ENCODE assay signal across 23 cellular contexts in genomic region chr3:17260257-17260656, GRCh38.
"Had no signal": no experiment of that assay in that cellular context is flagged by ENCODE, and none has a peak within 500 bp of the region (broad histone marks: within the 10 kb centered on the region; RNA-seq: fewer than 3 reads in every experiment).

No MANE protein-coding gene starts in this region.

- H3K27ac Mint-ChIP-seq: activated CD4-positive, alpha-beta memory T cell treated with anti-CD3 and anti-CD28 coated beads, Interleukin-2, amount 10 ng/mL, durations not matched to agents 7 days and 5 days; activated CD4-positive, alpha-beta T cell treated with anti-CD3 and anti-CD28 coated beads for 36 hours; activated CD4-positive, alpha-beta T cell treated with anti-CD3 and anti-CD28 coated beads, Interleukin-2, amount 10 ng/mL, durations not matched to agents 24 days and 14 days; activated naive CD8-positive, alpha-beta T cell; activated T-cell treated with anti-CD3 and anti-CD28 coated beads, Interleukin-2, amount 50 U/mL, for 24 hours; activated T-cell treated with anti-CD3 and anti-CD28 coated beads, Interleukin-2, amount 50 U/mL, for 72 hours had no signal

- ATAC-seq: activated CD4-positive, alpha-beta T cell treated with anti-CD3 and anti-CD28 coated beads for 36 hours; activated CD4-positive, CD25-positive, alpha-beta regulatory T cell treated with anti-CD3 and anti-CD28 coated beads, Interleukin-2, amount 50 U/mL, for 24 hours; activated T-cell treated with anti-CD3 and anti-CD28 coated beads, Interleukin-2, amount 50 U/mL, for 72 hours; gastroesophageal sphincter; heart right ventricle had no signal

- H3K9me3 Mint-ChIP-seq: activated CD4-positive, alpha-beta memory T cell treated with anti-CD3 and anti-CD28 coated beads, Interleukin-2, amount 10 ng/mL, durations not matched to agents 7 days and 5 days; activated CD4-positive, alpha-beta T cell treated with anti-CD3 and anti-CD28 coated beads, Interleukin-2, amount 10 ng/mL, durations not matched to agents 24 days and 14 days; activated T-cell treated with anti-CD3 and anti-CD28 coated beads, Interleukin-2, amount 50 U/mL, for 24 hours; activated T-cell treated with anti-CD3 and anti-CD28 coated beads, Interleukin-2, amount 50 U/mL, for 72 hours had no signal

- DNase-seq: activated CD4-positive, alpha-beta memory T cell treated with anti-CD3 and anti-CD28 coated beads, Interleukin-2, amount 10 ng/mL, durations not matched to agents 7 days and 5 days; activated CD4-positive, alpha-beta T cell treated with anti-CD3 and anti-CD28 coated beads for 36 hours; activated CD4-positive, alpha-beta T cell treated with anti-CD3 and anti-CD28 coated beads, Interleukin-2, amount 10 ng/mL, durations not matched to agents 24 days and 14 days; activated CD8-positive, alpha-beta memory T cell treated with anti-CD3 and anti-CD28 coated beads, Interleukin-2, amount 50 U/mL, for 48 hours; activated gamma-delta T cell treated with Interleukin-2 at 50 U/mL for 16 hours; activated naive CD4-positive, alpha-beta T cell treated with anti-CD3 and anti-CD28 coated beads, Interleukin-2, amount 50 U/mL, for 16 hours; activated naive CD4-positive, alpha-beta T cell treated with Interleukin-2 at 50 U/mL for 16 hours; activated T-cell treated with anti-CD3 and anti-CD28 coated beads for 4 hours; activated T-cell treated with anti-CD3 and anti-CD28 coated beads, Interleukin-2, amount 50 U/mL, for 24 hours; activated T-cell treated with anti-CD3 and anti-CD28 coated beads, Interleukin-2, amount 50 U/mL, for 72 hours; amniotic stem cell; brain microvascular endothelial cell; cortex of kidney; dermis blood vessel endothelial cell; effector CD4-positive, alpha-beta T cell; esophagus squamous epithelium; foreskin melanocyte; heart right ventricle; T-helper 1 cell; T-helper 2 cell had no signal

- H3K4me3 Mint-ChIP-seq: activated CD4-positive, alpha-beta memory T cell treated with anti-CD3 and anti-CD28 coated beads, Interleukin-2, amount 10 ng/mL, durations not matched to agents 7 days and 5 days; activated CD4-positive, alpha-beta T cell treated with anti-CD3 and anti-CD28 coated beads for 36 hours; activated CD4-positive, alpha-beta T cell treated with anti-CD3 and anti-CD28 coated beads, Interleukin-2, amount 10 ng/mL, durations not matched to agents 24 days and 14 days; activated naive CD8-positive, alpha-beta T cell; activated T-cell treated with anti-CD3 and anti-CD28 coated beads, Interleukin-2, amount 50 U/mL, for 24 hours; activated T-cell treated with anti-CD3 and anti-CD28 coated beads, Interleukin-2, amount 50 U/mL, for 72 hours had no signal

- H3K27me3 Mint-ChIP-seq: activated CD4-positive, alpha-beta memory T cell treated with anti-CD3 and anti-CD28 coated beads, Interleukin-2, amount 10 ng/mL, durations not matched to agents 7 days and 5 days; activated CD4-positive, alpha-beta T cell treated with anti-CD3 and anti-CD28 coated beads for 36 hours; activated naive CD8-positive, alpha-beta T cell; activated T-cell treated with anti-CD3 and anti-CD28 coated beads, Interleukin-2, amount 50 U/mL, for 24 hours had no signal

- H3K4me1 Mint-ChIP-seq: activated CD4-positive, alpha-beta memory T cell treated with anti-CD3 and anti-CD28 coated beads, Interleukin-2, amount 10 ng/mL, durations not matched to agents 7 days and 5 days; activated CD4-positive, alpha-beta T cell treated with anti-CD3 and anti-CD28 coated beads for 36 hours; activated CD4-positive, alpha-beta T cell treated with anti-CD3 and anti-CD28 coated beads, Interleukin-2, amount 10 ng/mL, durations not matched to agents 24 days and 14 days had no signal
